11 cellular contexts compared by ENCODE assay signal in the genomic region with DNA sequence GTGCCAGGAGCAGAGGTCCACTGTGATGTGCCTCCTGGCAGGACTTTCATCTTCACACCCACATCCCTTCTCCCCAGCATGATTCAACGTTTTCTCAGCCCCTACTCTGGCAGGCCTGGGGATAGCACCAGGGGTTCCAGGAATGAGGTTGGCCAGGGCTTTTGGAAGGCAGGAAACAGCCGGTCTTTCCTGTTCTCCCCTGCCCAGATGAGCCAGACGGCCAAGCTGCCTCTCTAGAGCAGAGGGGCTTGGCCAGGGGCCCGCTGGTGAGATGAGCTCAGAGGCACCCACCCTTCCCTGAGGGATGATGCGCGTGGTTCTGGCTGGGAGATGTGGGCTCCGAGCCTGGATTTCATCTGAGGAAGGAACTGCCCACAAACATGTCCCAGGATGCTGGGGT. TPM values are rescaled to one million over a fixed set of nuclear protein-coding genes. Genes with fewer than 3 reads are reported as not detected.
DNase-seq lines count a peak whose midpoint lies in the region; ATAC-seq and TF ChIP-seq lines count a peak whose summit lies in the region.
"Had no signal": no experiment of that assay in that cellular context is flagged by ENCODE, and none has a peak within 500 bp of the region (broad histone marks: within the 10 kb centered on the region; RNA-seq: fewer than 3 reads in every experiment).

No MANE protein-coding gene starts in this region.

- in situ Hi-C loops in Panc1 (cut with HindIII; ENCODE audit: low pct_unique_long_range_greater_than_20kb, low sequenced_read_pairs): no loop called here

- peak; percentile 13; the same call in 1 of the 2 replicates for ATAC-seq in Panc1
- ATAC-seq in GM21723 (IDR thresholded peaks at IDR 0.05; ENCODE audit: unreplicated experiment): no peak

- H3K4me2 ChIP-seq in osteoblast (ENCODE audit: insufficient read depth, low read length): no peak overlapping the region
- H3K4me2 ChIP-seq in MM.1S (ENCODE audit: low read depth, low read length): no peak overlapping the region

- no peak overlapping the region for H3K9ac ChIP-seq in MM.1S (ENCODE audit: low read length)

- H3K36me3 ChIP-seq in Panc1 (ENCODE audit: control insufficient read depth, insufficient read depth, low read length) (peaks cover 3% of the 10 kb centered on the region; the same call in 1 of the 2 replicates), osteoblast (ENCODE audit: insufficient read depth, low read length) (peaks cover 11% of the 10 kb centered on the region), MM.1S (replicated peaks; ENCODE audit: insufficient read depth, low read length) (no peaks in the 10 kb centered on the region)

- TF ChIP-seq CTCF in AG09319 (IDR thresholded peaks at IDR 0.05; ENCODE audit: low read depth, low read length) (no peak), Panc1 (IDR thresholded peaks at IDR 0.05) (no peak), osteoblast (IDR thresholded peaks at IDR 0.05; ENCODE audit: extremely low read depth, low read depth, low read length) (no peak), MM.1S (IDR thresholded peaks at IDR 0.05; ENCODE audit: low read length) (no peak)

- CTCF ChIA-PET in Panc1 (lab: Charles Lee): no interaction called here

- H3K79me2 ChIP-seq in osteoblast (ENCODE audit: insufficient read depth, low read length) (peaks cover under 1% of the 10 kb centered on the region), MM.1S (ENCODE audit: low read length) (no peaks in the 10 kb centered on the region)

- H3K9me3 ChIP-seq in Panc1 (ENCODE audit: control insufficient read depth, insufficient read depth, low read depth, low read length) (no peaks in the 10 kb centered on the region), osteoblast (ENCODE audit: low read depth, low read length) (no peaks in the 10 kb centered on the region), MM.1S (replicated peaks; ENCODE audit: insufficient read depth, low read length) (no peaks in the 10 kb centered on the region)

- no peak overlapping the region for H2AFZ ChIP-seq in osteoblast (ENCODE audit: low read length)
- no peak overlapping the region for H2AFZ ChIP-seq in MM.1S (ENCODE audit: low read length)

- H3K27me3 ChIP-seq in Panc1 (ENCODE audit: control insufficient read depth, insufficient read depth, low read length) (no peaks in the 10 kb centered on the region), osteoblast (ENCODE audit: insufficient read depth, low read length) (no peaks in the 10 kb centered on the region), MM.1S (replicated peaks; ENCODE audit: insufficient read depth, low read length) (peaks cover 16% of the 10 kb centered on the region)

- BruUV-seq in Panc1 (replicated peaks; lab: Mats Ljungman, UMichigan): no TSS peak

- no peaks in the 10 kb centered on the region for H3K9me2 ChIP-seq in MM.1S (replicated peaks; ENCODE audit: insufficient read depth, low read length)

- peaks cover 4% of the 10 kb centered on the region; the same call in 1 of the 2 replicates for H3K4me1 ChIP-seq in Panc1 (ENCODE audit: control insufficient read depth, insufficient read depth, low read length)
- peaks cover 29% of the 10 kb centered on the region for H3K4me1 ChIP-seq in osteoblast (ENCODE audit: insufficient read depth, low read length)
- no peaks in the 10 kb centered on the region for H3K4me1 ChIP-seq in MM.1S (ENCODE audit: low read length)

- no peak overlapping the region for H3K4me3 ChIP-seq in Panc1 (ENCODE audit: low read depth in 2 of 2, low read length in 2 of 2)
- H3K4me3 ChIP-seq in osteoblast (ENCODE audit: insufficient read depth, low read length): no peak overlapping the region
- no peak overlapping the region for H3K4me3 ChIP-seq in MM.1S (ENCODE audit: low read length)

- no peaks in the 10 kb centered on the region for H3F3A ChIP-seq in MM.1S (ENCODE audit: insufficient read depth, low read length)

- H3K27ac ChIP-seq in Panc1 (ENCODE audit: low read length): no peak overlapping the region
- peak overlapping the region; percentile 48 for H3K27ac ChIP-seq in osteoblast (ENCODE audit: low read depth, low read length)
- H3K27ac ChIP-seq in MM.1S (ENCODE audit: low read length): no peak overlapping the region
- H3K27ac ChIP-seq: VCaP had no signal

- H4K20me1 ChIP-seq in osteoblast (ENCODE audit: insufficient read depth, low read length) (no peaks in the 10 kb centered on the region), MM.1S (ENCODE audit: insufficient read depth, low read length) (no peaks in the 10 kb centered on the region)

- POLR2A ChIA-PET in Panc1 (lab: Charles Lee): no interaction called here

- intact Hi-C loops in Panc1 (cut with micrococcal nuclease; ENCODE audit: unreplicated experiment): no loop called here

- DNase-seq in AG09319 (ENCODE audit: extremely low read depth, low read depth): peak; percentile 47
- DNase-seq in Panc1 (ENCODE audit: low read depth, low spot score): no peak
- DNase-seq in fibroblast of gingiva (ENCODE audit: low read depth): peak; percentile 88
- peak; percentile 99 for DNase-seq in osteoblast (ENCODE audit: insufficient read length, low spot score, missing footprints)
- DNase-seq in NCI-H2196 treated with DMSO at 0.1 percent for 48 hours (lab: John Stamatoyannopoulos, UW; ENCODE audit: unreplicated experiment): no peak
- no peak for DNase-seq in GF-D8 (lab: John Stamatoyannopoulos, UW)
- no peak for DNase-seq in MM.1S
- DNase-seq: activated naive CD8-positive, alpha-beta T cell treated with anti-CD3 and anti-CD28 coated beads, Interleukin-2, amount 10 ng/mL, durations not matched to agents 7 days and 5 days; stimulated activated CD4-positive, alpha-beta T cell treated with anti-CD3 and anti-CD28 coated beads, Interleukin-2, amount 100 ng/mL, for 48 hours had no signal

RNA-seq across cellular contexts. Expression of a gene that starts 4.3 kb away (rescaled TPM):
- total RNA-seq in Panc1 (2021; ENCODE audit: unreplicated experiment) (12.9 TPM), osteoblast (61.2 and 72.2 TPM in 2 replicates)
- polyA plus RNA-seq in Panc1 (2012; ENCODE audit: insufficient read length): 42.8 TPM
- total RNA-seq: activated naive CD8-positive, alpha-beta T cell treated with anti-CD3 and anti-CD28 coated beads, Interleukin-2, amount 10 ng/mL, durations not matched to agents 7 days and 5 days had no signal

RNA-seq across cellular contexts. Expression of a gene that starts 27.0 kb away (rescaled TPM):
- total RNA-seq in Panc1 (2021; ENCODE audit: unreplicated experiment): 49.9 TPM
- 107 TPM for polyA plus RNA-seq in Panc1 (2012; ENCODE audit: insufficient read length)
- 30.6 and 34.4 TPM in 2 replicates for total RNA-seq in osteoblast

Comparison
In these comparisons a context has a peak if more than half of its experiments do, and no peak if none do; other contexts are left out.
1. DNase-seq: peak in AG09319 (single experiment), fibroblast of gingiva (single experiment) and osteoblast (single experiment); none in Panc1 (single experiment), NCI-H2196 treated with DMSO at 0.1 percent for 48 hours (single experiment), GF-D8 (single experiment) and MM.1S (single experiment).